In the genomic region with DNA sequence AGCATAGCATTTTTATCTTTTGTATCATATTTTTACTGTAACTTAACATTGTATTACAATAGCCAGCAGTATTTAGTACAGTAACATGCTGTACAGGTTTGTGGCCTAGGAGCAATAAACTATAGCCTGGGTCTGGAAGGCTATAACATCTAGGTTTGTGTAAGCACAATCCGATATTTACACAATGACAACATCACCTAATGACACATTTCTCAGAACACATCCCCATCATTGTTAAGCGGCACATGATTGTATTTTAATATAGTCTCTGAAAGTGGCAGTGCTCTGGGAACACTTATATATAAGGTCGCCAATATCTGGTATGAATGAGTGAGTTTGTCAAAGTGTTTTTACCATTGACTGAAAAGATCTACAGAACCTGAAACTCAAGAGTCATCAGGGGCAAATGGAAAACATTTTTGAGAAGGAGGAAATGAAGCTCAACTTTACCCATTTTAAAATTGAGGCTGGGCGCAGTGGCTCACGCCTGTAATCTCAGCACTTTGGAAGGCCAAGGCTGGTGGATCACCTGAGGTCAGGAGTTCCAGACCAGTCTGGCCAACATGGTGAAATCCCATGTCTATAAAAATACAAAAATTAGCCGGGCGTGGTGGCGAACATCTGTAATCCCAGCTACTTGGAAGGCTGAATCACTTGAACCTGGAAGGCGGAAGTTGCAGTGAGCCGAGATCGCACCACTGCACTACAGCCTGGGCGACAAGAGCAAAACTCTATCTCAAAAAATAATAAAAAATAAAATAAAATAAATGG, we compare ENCODE assay signal across 10 cellular contexts. TPM values are rescaled to one million over a fixed set of nuclear protein-coding genes. Genes with fewer than 3 reads are reported as not detected.
DNase-seq lines count a peak whose midpoint lies in the region; ATAC-seq, FAIRE-seq and TF ChIP-seq lines count a peak whose summit lies in the region.
"Had no signal": no experiment of that assay in that cellular context is flagged by ENCODE, and none has a peak within 500 bp of the region (broad histone marks: within the 10 kb centered on the region; RNA-seq: fewer than 3 reads in every experiment).

No MANE protein-coding gene starts in this region.

- H3K36me3 ChIP-seq in kidney (ENCODE audit: control insufficient read depth in 1 of 2, insufficient read depth in 2 of 2, low read length in 2 of 2) (no peaks in the 10 kb centered on the region), suprapubic skin (no peaks in the 10 kb centered on the region)

- POLR2A ChIA-PET in activated CD8-positive, alpha-beta T cell treated with anti-CD3 and anti-CD28 coated beads, Interleukin-2, amount 10 ng/mL, durations not matched to agents 7 days and 5 days (lab: Charles Lee), result interaction anchor here (0.7 to 2.9 kb wide), 7 partner anchors 11 to 76 kb away, joined by 3 to 18 read pairs (median 4); partner anchors contain the start of gene TNFSF10

- H3K9me3 ChIP-seq in kidney (ENCODE audit: control insufficient read depth in 1 of 2, low read length in 2 of 2), result no peaks in the 10 kb centered on the region
- no peaks in the 10 kb centered on the region for H3K9me3 ChIP-seq in suprapubic skin

- peaks cover 5% of the 10 kb centered on the region for H3K36me3 Mint-ChIP-seq in activated CD4-positive, alpha-beta T cell treated with anti-CD3 and anti-CD28 coated beads, Interleukin-2, amount 10 ng/mL, durations not matched to agents 24 days and 14 days (ENCODE audit: low read depth)
- H3K36me3 Mint-ChIP-seq in activated CD8-positive, alpha-beta T cell treated with anti-CD3 and anti-CD28 coated beads, Interleukin-2, amount 10 ng/mL, durations not matched to agents 7 days and 5 days (ENCODE audit: low read depth), result peaks cover 6% of the 10 kb centered on the region
- H3K36me3 Mint-ChIP-seq: CD4-positive, CD25-positive, alpha-beta regulatory T cell had no signal

- H3K4me3 ChIP-seq in kidney (ENCODE audit: low read length in 2 of 2), result no peak overlapping the region
- peak overlapping the region; percentile 17 for H3K4me3 ChIP-seq in suprapubic skin

- no peak for FAIRE-seq in kidney (lab: Jason Lieb, UNC)

- no peaks in the 10 kb centered on the region for H3K27me3 ChIP-seq in suprapubic skin

- peak overlapping the region; percentile 76 for H3K4me3 Mint-ChIP-seq in activated CD4-positive, alpha-beta T cell treated with anti-CD3 and anti-CD28 coated beads, Interleukin-2, amount 10 ng/mL, durations not matched to agents 24 days and 14 days
- H3K4me3 Mint-ChIP-seq in activated CD8-positive, alpha-beta T cell treated with anti-CD3 and anti-CD28 coated beads, Interleukin-2, amount 10 ng/mL, durations not matched to agents 7 days and 5 days, result no peak overlapping the region

- H3K27ac ChIP-seq in kidney (ENCODE audit: low read depth in 2 of 2, low read length in 2 of 2) (peak overlapping the region; percentile 82 to 94), suprapubic skin (peak overlapping the region; percentile 83), substantia nigra (ENCODE audit: low read depth, low read length, poor library complexity, severe bottlenecking) (no peak overlapping the region)

- peaks cover 3% of the 10 kb centered on the region for H3K9me3 Mint-ChIP-seq in activated CD4-positive, alpha-beta T cell treated with anti-CD3 and anti-CD28 coated beads, Interleukin-2, amount 10 ng/mL, durations not matched to agents 24 days and 14 days
- H3K9me3 Mint-ChIP-seq in activated CD8-positive, alpha-beta T cell treated with anti-CD3 and anti-CD28 coated beads, Interleukin-2, amount 10 ng/mL, durations not matched to agents 7 days and 5 days (ENCODE audit: insufficient read depth), result no peaks in the 10 kb centered on the region
- H3K9me3 Mint-ChIP-seq: CD4-positive, CD25-positive, alpha-beta regulatory T cell had no signal

- CTCF ChIA-PET in activated CD8-positive, alpha-beta T cell treated with anti-CD3 and anti-CD28 coated beads, Interleukin-2, amount 10 ng/mL, durations not matched to agents 7 days and 5 days (lab: Charles Lee), result interaction anchor here (0.9 to 2.8 kb wide), 11 partner anchors 13 to 103 kb away, joined by 3 to 9 read pairs (median 4); partner anchors contain the start of gene TNFSF10

- TF ChIP-seq EP300 in suprapubic skin (IDR thresholded peaks at IDR 0.05), result no peak

- intact Hi-C loops in activated CD4-positive, alpha-beta T cell treated with anti-CD3 and anti-CD28 coated beads, Interleukin-2, amount 10 ng/mL, durations not matched to agents 24 days and 14 days (cut with micrococcal nuclease), result loop anchor here (1.0 to 2.0 kb wide), 7 partner anchors 12 to 44 kb away; partner anchors contain the start of gene TNFSF10
- intact Hi-C loops in kidney (cut with DNase I), result no loop called here

- peak overlapping the region; percentile 95 for H3K27ac Mint-ChIP-seq in activated CD4-positive, alpha-beta T cell treated with anti-CD3 and anti-CD28 coated beads, Interleukin-2, amount 10 ng/mL, durations not matched to agents 24 days and 14 days
- peak overlapping the region; percentile 51 for H3K27ac Mint-ChIP-seq in activated CD8-positive, alpha-beta T cell treated with anti-CD3 and anti-CD28 coated beads, Interleukin-2, amount 10 ng/mL, durations not matched to agents 7 days and 5 days

- 70% methylated on average over 12 of the region's 12 CpGs for WGBS in suprapubic skin

- no peaks in the 10 kb centered on the region for H3K27me3 Mint-ChIP-seq in activated CD4-positive, alpha-beta T cell treated with anti-CD3 and anti-CD28 coated beads, Interleukin-2, amount 10 ng/mL, durations not matched to agents 24 days and 14 days
- no peaks in the 10 kb centered on the region for H3K27me3 Mint-ChIP-seq in activated CD8-positive, alpha-beta T cell treated with anti-CD3 and anti-CD28 coated beads, Interleukin-2, amount 10 ng/mL, durations not matched to agents 7 days and 5 days (ENCODE audit: low read depth)

- TF ChIP-seq CTCF in kidney (IDR thresholded peaks at IDR 0.05; ENCODE audit: borderline replicate concordance, extremely low read depth, insufficient read depth) (no peak), suprapubic skin (IDR thresholded peaks at IDR 0.05) (no peak)

- no peak for TF ChIP-seq POLR2A in suprapubic skin (IDR thresholded peaks at IDR 0.05)

- no peak for ATAC-seq in activated CD8-positive, alpha-beta T cell treated with anti-CD3 and anti-CD28 coated beads, Interleukin-2, amount 10 ng/mL, durations not matched to agents 7 days and 5 days
- no peak for ATAC-seq in HG02588 (IDR thresholded peaks at IDR 0.05; ENCODE audit: unreplicated experiment)

- H3K4me1 Mint-ChIP-seq in activated CD4-positive, alpha-beta T cell treated with anti-CD3 and anti-CD28 coated beads, Interleukin-2, amount 10 ng/mL, durations not matched to agents 24 days and 14 days, result peaks cover 44% of the 10 kb centered on the region
- peaks cover 34% of the 10 kb centered on the region for H3K4me1 Mint-ChIP-seq in activated CD8-positive, alpha-beta T cell treated with anti-CD3 and anti-CD28 coated beads, Interleukin-2, amount 10 ng/mL, durations not matched to agents 7 days and 5 days (ENCODE audit: low read depth)

- H3K4me1 ChIP-seq in kidney (ENCODE audit: control insufficient read depth in 1 of 2, insufficient read depth in 1 of 2, low read depth in 1 of 2, low read length in 2 of 2) (peaks cover 12 to 30% of the 10 kb centered on the region in 2 donors), suprapubic skin (peaks cover 71% of the 10 kb centered on the region)

- peak; percentile 68 for DNase-seq in activated CD4-positive, alpha-beta T cell treated with anti-CD3 and anti-CD28 coated beads, Interleukin-2, amount 10 ng/mL, durations not matched to agents 24 days and 14 days
- DNase-seq in activated CD4-positive, alpha-beta T cell treated with anti-CD3 and anti-CD28 coated beads for 1 hour, result no peak
- DNase-seq in activated CD8-positive, alpha-beta T cell treated with anti-CD3 and anti-CD28 coated beads, Interleukin-2, amount 10 ng/mL, durations not matched to agents 7 days and 5 days, result no peak
- DNase-seq in kidney, result no peak
- no peak for DNase-seq in suprapubic skin (ENCODE audit: low spot score in 2 of 2)
- DNase-seq in substantia nigra (lab: John Stamatoyannopoulos, UW), result no peak
- DNase-seq in NCI-H1105 (lab: John Stamatoyannopoulos, UW), result no peak

- H3K9ac ChIP-seq in kidney (ENCODE audit: low read length in 2 of 2), result no peak overlapping the region

RNA-seq across cellular contexts. Expression of gene TNFSF10, which starts 38.8 kb away (rescaled TPM):
- total RNA-seq in activated CD4-positive, alpha-beta T cell treated with anti-CD3 and anti-CD28 coated beads, Interleukin-2, amount 10 ng/mL, durations not matched to agents 24 days and 14 days, result 71.5 and 77.5 TPM in 2 replicates
- total RNA-seq in activated CD8-positive, alpha-beta T cell treated with anti-CD3 and anti-CD28 coated beads, Interleukin-2, amount 10 ng/mL, durations not matched to agents 7 days and 5 days, result 100 to 1,000 TPM; 106 to 108 TPM
- total RNA-seq in kidney (277 TPM), suprapubic skin (10 to 100 TPM; 56.7 to 88.7 (median 66.3) TPM)
- 75.4 TPM for polyA plus RNA-seq in kidney (ENCODE audit: insufficient read depth, low read depth, low replicate concordance)
- total RNA-seq: SK-MEL-5 had no signal
